ENCODE assay signal across 11 cellular contexts in genomic region chr17:15920758-15921239, GRCh38. TPM values are rescaled to one million over a fixed set of nuclear protein-coding genes. Genes with fewer than 3 reads are reported as not detected.
DNase-seq lines count a peak whose midpoint lies in the region; ATAC-seq, FAIRE-seq and TF ChIP-seq lines count a peak whose summit lies in the region.
"Had no signal": no experiment of that assay in that cellular context is flagged by ENCODE, and none has a peak within 500 bp of the region (broad histone marks: within the 10 kb centered on the region; RNA-seq: fewer than 3 reads in every experiment).

No MANE protein-coding gene starts in this region.

- no peaks in the 10 kb centered on the region for H3K27me3 Mint-ChIP-seq in nephron progenitor cell (ENCODE audit: low read depth, poor library complexity)
- peaks cover 27% of the 10 kb centered on the region for H3K27me3 Mint-ChIP-seq in activated T-cell treated with anti-CD3 and anti-CD28 coated beads, Interleukin-2, amount 50 U/mL, for 24 hours

- TF ChIP-seq RAD21 in H1 (IDR thresholded peaks at IDR 0.05 in 1 of 2, conservative IDR thresholded peaks at IDR 0.05 in 1 of 2; ENCODE audit: low read depth in 2 of 2, low read length in 2 of 2) = no peak

- no peaks in the 10 kb centered on the region for H4K20me1 ChIP-seq in H1 (replicated peaks in 1 of 2; ENCODE audit: control insufficient read depth in 1 of 2, insufficient read depth in 2 of 2, low read length in 2 of 2)

- H3K9ac ChIP-seq in H1 (replicated peaks in 1 of 4; ENCODE audit: extremely low read depth in 1 of 4, low read depth in 3 of 4, low read length in 3 of 4) = no peak overlapping the region

- TF ChIP-seq POLR2A in H1 (IDR thresholded peaks at IDR 0.05; ENCODE audit: control extremely low read depth in 1 of 2, low read depth in 2 of 2, low read length in 2 of 2) = no peak

- no peak overlapping the region for H3K18ac ChIP-seq in H1 (ENCODE audit: extremely low read depth, low read length)

- no peak overlapping the region for H3K4me2 ChIP-seq in H1 (ENCODE audit: insufficient read depth in 1 of 2, low read depth in 2 of 2, low read length in 2 of 2)

- H4K5ac ChIP-seq in H1 (ENCODE audit: insufficient read length, low read depth, low read length) = no peak overlapping the region

- H3K56ac ChIP-seq in H1 (replicated peaks; ENCODE audit: insufficient read length, low read depth, low read length) = no peak overlapping the region

- no peak for TF ChIP-seq EP300 in H1 (IDR thresholded peaks at IDR 0.05; ENCODE audit: borderline replicate concordance in 1 of 2, low read depth in 2 of 2, low read length in 2 of 2)

- H3K4me1 ChIP-seq in H1 (replicated peaks in 1 of 4; ENCODE audit: control insufficient read depth in 3 of 4, insufficient read depth in 4 of 4, low read length in 3 of 4) = peaks cover 0 to 4% (median 3%) of the 10 kb centered on the region in 4 experiments; a peak in 4 of 7 replicates

- CTCF ChIA-PET in H1 (lab: Charles Lee; ENCODE audit: partially characterized antibody) = no interaction called here

- no peak overlapping the region for H3K4ac ChIP-seq in H1 (replicated peaks; ENCODE audit: insufficient read length, low read depth, low read length)

- POLR2A ChIA-PET in H1 (lab: Charles Lee; ENCODE audit: partially characterized antibody) = no interaction called here

- H2BK20ac ChIP-seq in H1 (ENCODE audit: low read length) = no peak overlapping the region

- H3K4me3 Mint-ChIP-seq in nephron progenitor cell = no peak overlapping the region
- H3K4me3 Mint-ChIP-seq in activated T-cell treated with anti-CD3 and anti-CD28 coated beads, Interleukin-2, amount 50 U/mL, for 24 hours = no peak overlapping the region

- no peak overlapping the region for H4K8ac ChIP-seq in H1 (ENCODE audit: extremely low read depth, insufficient read depth, low read length)

- H3K79me1 ChIP-seq in H1 (ENCODE audit: low read depth, low read length) = no peaks in the 10 kb centered on the region

- no peak overlapping the region for H2AFZ ChIP-seq in H1 (ENCODE audit: low read length)

- H3K23ac ChIP-seq in H1 (ENCODE audit: insufficient read length) = no peak overlapping the region

- no peak overlapping the region for H2BK15ac ChIP-seq in H1 (ENCODE audit: low read length)

- H3K79me2 ChIP-seq in H1 (ENCODE audit: control insufficient read depth in 1 of 2, insufficient read depth in 2 of 2, low read length in 2 of 2) = no peaks in the 10 kb centered on the region

- no peak overlapping the region for H2BK12ac ChIP-seq in H1 (ENCODE audit: low read depth, low read length)

- H2BK120ac ChIP-seq in H1 (replicated peaks; ENCODE audit: low read depth, low read length) = no peak overlapping the region

- no peak for ATAC-seq in HG03432 (IDR thresholded peaks at IDR 0.05; ENCODE audit: unreplicated experiment)

- H3K9me3 ChIP-seq in H1 (ENCODE audit: insufficient read depth in 2 of 2, low read depth in 1 of 2, low read length in 1 of 2) = no peaks in the 10 kb centered on the region

- no peak overlapping the region for H2AK5ac ChIP-seq in H1 (ENCODE audit: low read depth, low read length)

- no peaks in the 10 kb centered on the region for H3K36me3 Mint-ChIP-seq in nephron progenitor cell (ENCODE audit: low read depth)
- no peaks in the 10 kb centered on the region for H3K36me3 Mint-ChIP-seq in activated T-cell treated with anti-CD3 and anti-CD28 coated beads, Interleukin-2, amount 50 U/mL, for 24 hours (ENCODE audit: low read depth)

- TF ChIP-seq CTCF in H1 (IDR thresholded peaks at IDR 0.05; ENCODE audit: control extremely low read depth in 1 of 3, insufficient read depth in 1 of 3, low read depth in 1 of 3, low read length in 3 of 3) = no peak
- TF ChIP-seq CTCF in nephron progenitor cell (IDR thresholded peaks at IDR 0.05) = no peak

- peaks cover 5% of the 10 kb centered on the region for H3K9me3 Mint-ChIP-seq in nephron progenitor cell
- H3K9me3 Mint-ChIP-seq in activated T-cell treated with anti-CD3 and anti-CD28 coated beads, Interleukin-2, amount 50 U/mL, for 24 hours = no peaks in the 10 kb centered on the region

- H3K14ac ChIP-seq in H1 (ENCODE audit: insufficient read length) = no peak overlapping the region

- WGBS in H1 (ENCODE audit: extremely low coverage in 1 of 2, insufficient coverage in 1 of 2, insufficient read length in 1 of 2, insufficient replicate concordance in 2 of 2, low coverage in 1 of 2, low lambda C conversion rate in 2 of 2, missing lambda C conversion rate in 1 of 2), 2 experiments = 91% methylated on average over 7 of the region's 9 CpGs; no CpG with 5 or more reads in 1 of the 2 experiments

- H3K27ac ChIP-seq in H1 (ENCODE audit: low read depth, low read length) = no peak overlapping the region
- H3K27ac ChIP-seq: cardiac muscle cell had no signal

- no peak overlapping the region for H3K27ac Mint-ChIP-seq in nephron progenitor cell
- H3K27ac Mint-ChIP-seq in activated T-cell treated with anti-CD3 and anti-CD28 coated beads, Interleukin-2, amount 50 U/mL, for 24 hours = no peak overlapping the region

- H3K4me1 Mint-ChIP-seq in nephron progenitor cell = peaks cover 17% of the 10 kb centered on the region
- no peaks in the 10 kb centered on the region for H3K4me1 Mint-ChIP-seq in activated T-cell treated with anti-CD3 and anti-CD28 coated beads, Interleukin-2, amount 50 U/mL, for 24 hours (ENCODE audit: low read depth)

- no peak overlapping the region for H3K4me3 ChIP-seq in H1 (ENCODE audit: extremely low read depth in 1 of 4, insufficient read depth in 2 of 4, low read depth in 3 of 4, low read length in 4 of 4)
- H3K4me3 ChIP-seq: cardiac muscle cell had no signal

- DNase-seq in NCI-H146 (lab: John Stamatoyannopoulos, UW) (peak; percentile 48), NCI-H146 treated with DMSO at 0.1 percent for 48 hours (lab: John Stamatoyannopoulos, UW; ENCODE audit: unreplicated experiment) (no peak), NOMO-1 treated with DMSO at 0.1 percent for 48 hours (lab: John Stamatoyannopoulos, UW; ENCODE audit: unreplicated experiment) (peak; percentile 36), H1 (ENCODE audit: low read depth in 1 of 2, low spot score in 2 of 2) (no peak), renal cortical epithelial cell (ENCODE audit: low read depth) (peak; percentile 65), nephron progenitor cell (no peak)
- no peak for DNase-seq in activated T-cell treated with anti-CD3 and anti-CD28 coated beads, Interleukin-2, amount 50 U/mL, for 24 hours
- DNase-seq: AML-193, NCI-H526 treated with DMSO at 0.1 percent for 48 hours had no signal

- peaks cover 0 to 23% (median 9%) of the 10 kb centered on the region in 4 experiments; a peak in 5 of 7 replicates for H3K27me3 ChIP-seq in H1 (replicated peaks in 1 of 4; ENCODE audit: control insufficient read depth in 3 of 4, extremely low read depth in 1 of 4, insufficient read depth in 3 of 4, low read length in 3 of 4)
- H3K27me3 ChIP-seq: cardiac muscle cell had no signal

- H3K36me3 ChIP-seq in H1 (ENCODE audit: control insufficient read depth in 2 of 4, insufficient read depth in 4 of 4, low read length in 3 of 4) = no peaks in the 10 kb centered on the region
- H3K36me3 ChIP-seq: cardiac muscle cell had no signal

- H3K23me2 ChIP-seq in H1 (ENCODE audit: low read depth, low read length) = peaks cover 3% of the 10 kb centered on the region; the same call in 1 of the 2 replicates

- no peak overlapping the region for H2BK5ac ChIP-seq in H1 (ENCODE audit: low read depth, low read length)

- no peak for FAIRE-seq in H1 (lab: Jason Lieb, UNC)

- H4K91ac ChIP-seq in H1 (replicated peaks; ENCODE audit: insufficient read length, low read length) = no peak overlapping the region

TF ChIP-seq in H1, 55 proteins besides CTCF, POLR2A, EP300 and RAD21:
- no peak for TF ChIP-seq CREB1 (IDR thresholded peaks at IDR 0.05)
- TF ChIP-seq CHD2 (IDR thresholded peaks at IDR 0.05; ENCODE audit: low read length) = no peak
- no peak for TF ChIP-seq TBP (IDR thresholded peaks at IDR 0.05; ENCODE audit: low read depth, low read length)
- TF ChIP-seq ATF3 (IDR thresholded peaks at IDR 0.05; ENCODE audit: insufficient read depth, low read depth, low read length) = no peak
- TF ChIP-seq SIX5 (IDR thresholded peaks at IDR 0.05; ENCODE audit: low read depth, low read length) = no peak
- TF ChIP-seq CEBPB (IDR thresholded peaks at IDR 0.05; ENCODE audit: low read depth, low read length) = peak; percentile 90
- TF ChIP-seq POLR2AphosphoS5 (IDR thresholded peaks at IDR 0.05; ENCODE audit: low read depth, low read length) = no peak
- no peak for TF ChIP-seq KDM4A (IDR thresholded peaks at IDR 0.05; ENCODE audit: low read depth, low read length, severe bottlenecking)
- TF ChIP-seq CTBP2 (IDR thresholded peaks at IDR 0.05; ENCODE audit: borderline replicate concordance, insufficient read depth, insufficient read length, low read length) = no peak
- peak; percentile 68 for TF ChIP-seq JUND (IDR thresholded peaks at IDR 0.05; ENCODE audit: low read length)
- no peak for TF ChIP-seq EZH2 (IDR thresholded peaks at IDR 0.05; ENCODE audit: low read depth, low read length, severe bottlenecking)
- no peak for TF ChIP-seq MAX (IDR thresholded peaks at IDR 0.05)
- no peak for TF ChIP-seq GTF2F1 (IDR thresholded peaks at IDR 0.05; ENCODE audit: borderline replicate concordance, low read depth, low read length)
- no peak for TF ChIP-seq YY1 (IDR thresholded peaks at IDR 0.05; ENCODE audit: low read depth, low read length)
- no peak for TF ChIP-seq BRCA1 (IDR thresholded peaks at IDR 0.05; ENCODE audit: low read depth, low read length)

RNA-seq across cellular contexts. Expression of gene ADORA2B, which starts 24.1 kb away (rescaled TPM):
- total RNA-seq in H1 (2021; fragmentation: NEBNext Ultra II Directional; extraction: Animal tissue kit (Norgen Biotek cat#: 25700)) = 2.6 and 3.3 TPM in 2 replicates
- 6.9 and 8.2 TPM in 2 replicates for polyA plus RNA-seq in H1 (2011; rRNA removed)
- 4.8 TPM for polyA plus RNA-seq in H1 (2011; cell fraction: cytosol; rRNA removed)
- 4.8 TPM for polyA plus RNA-seq in H1 (2011; cell fraction: nucleus; rRNA removed)
- polyA plus RNA-seq in H1 (2012, experiment 1 of 2) = 4.1 to 5.4 TPM (median 4.3 TPM) in 4 replicates
- 3.7 TPM for polyA plus RNA-seq in H1 (2012, experiment 2 of 2)
- polyA plus RNA-seq in H1 (2013, experiment 1 of 2) = 1.9 TPM
- polyA plus RNA-seq in H1 (2013, experiment 2 of 2) = 2.3 TPM
- polyA minus RNA-seq in H1 (2011; rRNA and poly(A)+ RNA removed) = 6.0 TPM in 2 replicates
- polyA minus RNA-seq in H1 (2011; cell fraction: cytosol; rRNA and poly(A)+ RNA removed) = 3.7 TPM
- polyA minus RNA-seq in H1 (2011; cell fraction: nucleus; rRNA and poly(A)+ RNA removed) = 7.1 TPM
- 5.0 and 18.9 TPM in 2 replicates for total RNA-seq in renal cortical epithelial cell

Comparison
In these comparisons a context has a peak if more than half of its experiments do, and no peak if none do; other contexts are left out.
1. DNase-seq: peak in NCI-H146 (single experiment), NOMO-1 treated with DMSO at 0.1 percent for 48 hours (single experiment) and renal cortical epithelial cell (single experiment); none in NCI-H146 treated with DMSO at 0.1 percent for 48 hours (single experiment), H1 (0 of 2), nephron progenitor cell (single experiment) and activated T-cell treated with anti-CD3 and anti-CD28 coated beads, Interleukin-2, amount 50 U/mL, for 24 hours (single experiment).